33 cellular contexts compared by ENCODE assay signal in the genomic region with DNA sequence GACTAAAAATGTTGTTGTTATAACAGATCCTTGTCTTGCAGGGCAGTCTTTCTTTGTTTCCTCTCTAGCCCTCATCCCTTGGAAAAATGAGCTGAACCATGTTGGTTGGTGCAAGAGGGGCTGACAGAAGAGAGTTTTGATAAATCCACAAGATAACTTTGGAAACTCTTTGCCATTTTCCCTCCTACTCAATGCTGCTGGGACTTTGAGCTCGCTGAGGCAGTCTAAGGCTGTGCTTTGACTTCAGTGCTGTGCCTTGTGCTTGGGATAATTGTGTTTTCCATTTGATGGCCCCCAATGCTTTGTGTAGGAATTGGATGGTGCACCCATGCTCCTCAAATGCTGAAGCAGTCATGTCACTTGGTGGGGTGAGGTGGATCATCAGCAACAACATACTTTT. TPM values are rescaled to one million over a fixed set of nuclear protein-coding genes. Genes with fewer than 3 reads are reported as not detected.
"Had no signal": no experiment of that assay in that cellular context is flagged by ENCODE, and none has a peak within 500 bp of the region (broad histone marks: within the 10 kb centered on the region; RNA-seq: fewer than 3 reads in every experiment).

No MANE protein-coding gene starts in this region.

- H3K27ac Mint-ChIP-seq: activated B cell treated with CpG ODN at 0.5 μM for 24 hours; activated CD4-positive, alpha-beta memory T cell treated with anti-CD3 and anti-CD28 coated beads, Interleukin-2, amount 10 ng/mL, durations not matched to agents 7 days and 5 days; activated CD4-positive, alpha-beta T cell treated with anti-CD3 and anti-CD28 coated beads, Interleukin-2, amount 10 ng/mL, durations not matched to agents 24 days and 14 days; activated CD8-positive, alpha-beta memory T cell treated with anti-CD3 and anti-CD28 coated beads, Interleukin-2, amount 10 ng/mL, durations not matched to agents 7 days and 5 days; activated CD8-positive, alpha-beta T cell treated with anti-CD3 and anti-CD28 coated beads, Interleukin-2, amount 10 ng/mL, durations not matched to agents 7 days and 5 days; activated naive CD4-positive, alpha-beta T cell treated with anti-CD3 and anti-CD28 coated beads, Interleukin-2, amount 10 ng/mL, durations not matched to agents 7 days and 5 days; activated naive CD4-positive, alpha-beta T cell treated with anti-CD3 and anti-CD28 coated beads, Interleukin-2, amount 50 U/mL, for 24 hours; activated naive CD8-positive, alpha-beta T cell treated with anti-CD3 and anti-CD28 coated beads for 36 hours; activated T-cell treated with anti-CD3 and anti-CD28 coated beads, Interleukin-2, amount 50 U/mL, for 24 hours; activated T-helper 2 cell treated with anti-CD3 and anti-CD28 coated beads, Interferon-gamma antibody, Interleukin-2, Interleukin-4, amounts not matched to agents 10 μg/mL and 5 μg/mL and 100 μg/mL, durations not matched to agents 14 hours and 24 hours and 36 hours; T-helper 2 cell treated with Interferon-gamma antibody and Interleukin-4, amounts not matched to agents 5 μg/mL and 100 μg/mL, for 36 hours had no signal

- H3K27me3 ChIP-seq: adrenal gland, body of pancreas, brain microvascular endothelial cell, breast epithelium had no signal

- H3K27me3 Mint-ChIP-seq: activated B cell treated with CpG ODN at 0.5 μM for 24 hours; activated naive CD4-positive, alpha-beta T cell treated with anti-CD3 and anti-CD28 coated beads, Interleukin-2, amount 10 ng/mL, durations not matched to agents 7 days and 5 days had no signal

- H3K9me3 Mint-ChIP-seq: activated B cell treated with CpG ODN at 0.5 μM for 24 hours; activated CD4-positive, alpha-beta memory T cell treated with anti-CD3 and anti-CD28 coated beads, Interleukin-2, amount 10 ng/mL, durations not matched to agents 7 days and 5 days; activated naive CD4-positive, alpha-beta T cell treated with anti-CD3 and anti-CD28 coated beads, Interleukin-2, amount 10 ng/mL, durations not matched to agents 7 days and 5 days; activated naive CD4-positive, alpha-beta T cell treated with anti-CD3 and anti-CD28 coated beads, Interleukin-2, amount 50 U/mL, for 24 hours; activated T-cell treated with anti-CD3 and anti-CD28 coated beads, Interleukin-2, amount 50 U/mL, for 24 hours; activated T-helper 2 cell treated with anti-CD3 and anti-CD28 coated beads, Interferon-gamma antibody, Interleukin-2, Interleukin-4, amounts not matched to agents 10 μg/mL and 5 μg/mL and 100 μg/mL, durations not matched to agents 14 hours and 24 hours and 36 hours; T-helper 2 cell treated with Interferon-gamma antibody and Interleukin-4, amounts not matched to agents 5 μg/mL and 100 μg/mL, for 36 hours had no signal

- H3K36me3 Mint-ChIP-seq: activated CD8-positive, alpha-beta memory T cell treated with anti-CD3 and anti-CD28 coated beads, Interleukin-2, amount 10 ng/mL, durations not matched to agents 7 days and 5 days; activated naive CD4-positive, alpha-beta T cell treated with anti-CD3 and anti-CD28 coated beads, Interleukin-2, amount 10 ng/mL, durations not matched to agents 7 days and 5 days had no signal

- H3K4me3 ChIP-seq: adrenal gland, body of pancreas, breast epithelium had no signal

- DNase-seq: activated B cell treated with CpG ODN at 0.5 μM for 24 hours; activated CD4-positive, alpha-beta memory T cell treated with anti-CD3 and anti-CD28 coated beads, Interleukin-2, amount 10 ng/mL, durations not matched to agents 7 days and 5 days; activated CD4-positive, alpha-beta T cell treated with anti-CD3 and anti-CD28 coated beads for 4 hours; activated CD4-positive, alpha-beta T cell treated with anti-CD3 and anti-CD28 coated beads, Interleukin-2, amount 10 ng/mL, durations not matched to agents 24 days and 14 days; activated CD4-positive, alpha-beta T cell treated with anti-CD3 and anti-CD28 coated beads, Interleukin-2, amount 50 U/mL, for 1 hour; activated CD4-positive, alpha-beta T cell treated with anti-CD3 and anti-CD28 coated beads, Interleukin-2, amount 50 U/mL, for 4 hours; activated CD4-positive, CD25-positive, alpha-beta regulatory T cell treated with anti-CD3 and anti-CD28 coated beads, Interleukin-2, amount 50 U/mL, for 72 hours; activated CD8-positive, alpha-beta memory T cell treated with anti-CD3 and anti-CD28 coated beads for 24 hours; activated CD8-positive, alpha-beta memory T cell treated with anti-CD3 and anti-CD28 coated beads, Interleukin-2, amount 10 ng/mL, durations not matched to agents 7 days and 5 days; activated CD8-positive, alpha-beta memory T cell treated with anti-CD3 and anti-CD28 coated beads, Interleukin-2, amount 50 U/mL, for 48 hours; activated CD8-positive, alpha-beta T cell treated with anti-CD3 and anti-CD28 coated beads, Interleukin-2, amount 10 ng/mL, durations not matched to agents 7 days and 5 days; activated effector memory CD4-positive, alpha-beta T cell treated with Interleukin-2 at 50 U/mL for 16 hours; activated gamma-delta T cell; activated naive CD4-positive, alpha-beta T cell treated with anti-CD3 and anti-CD28 coated beads, Interleukin-2, amount 10 ng/mL, durations not matched to agents 7 days and 5 days; activated naive CD4-positive, alpha-beta T cell treated with Interleukin-2 at 50 U/mL for 16 hours; activated naive CD8-positive, alpha-beta T cell treated with anti-CD3 and anti-CD28 coated beads for 36 hours; activated T-cell treated with anti-CD3 and anti-CD28 coated beads, Interleukin-2, amount 50 U/mL, for 24 hours; activated T-cell treated with anti-CD3 and anti-CD28 coated beads, Interleukin-2, amount 50 U/mL, for 48 hours; adrenal gland; amniotic stem cell; aorta; body of pancreas; brain microvascular endothelial cell; central memory CD4-positive, alpha-beta T cell; T-helper 2 cell; T-helper 9 cell had no signal

- H3K27ac ChIP-seq: adrenal gland, body of pancreas, brain microvascular endothelial cell, breast epithelium, VCaP had no signal

- H3K4me3 Mint-ChIP-seq: activated B cell treated with CpG ODN at 0.5 μM for 24 hours; activated CD4-positive, alpha-beta memory T cell treated with anti-CD3 and anti-CD28 coated beads, Interleukin-2, amount 10 ng/mL, durations not matched to agents 7 days and 5 days; activated CD4-positive, alpha-beta T cell treated with anti-CD3 and anti-CD28 coated beads, Interleukin-2, amount 10 ng/mL, durations not matched to agents 24 days and 14 days; activated CD8-positive, alpha-beta memory T cell treated with anti-CD3 and anti-CD28 coated beads, Interleukin-2, amount 10 ng/mL, durations not matched to agents 7 days and 5 days; activated CD8-positive, alpha-beta T cell treated with anti-CD3 and anti-CD28 coated beads, Interleukin-2, amount 10 ng/mL, durations not matched to agents 7 days and 5 days; activated naive CD4-positive, alpha-beta T cell treated with anti-CD3 and anti-CD28 coated beads, Interleukin-2, amount 10 ng/mL, durations not matched to agents 7 days and 5 days; activated naive CD4-positive, alpha-beta T cell treated with anti-CD3 and anti-CD28 coated beads, Interleukin-2, amount 50 U/mL, for 24 hours; activated naive CD8-positive, alpha-beta T cell treated with anti-CD3 and anti-CD28 coated beads for 36 hours; activated T-cell treated with anti-CD3 and anti-CD28 coated beads, Interleukin-2, amount 50 U/mL, for 24 hours; T-helper 2 cell treated with Interferon-gamma antibody and Interleukin-4, amounts not matched to agents 5 μg/mL and 100 μg/mL, for 36 hours had no signal

- H3K4me1 ChIP-seq: adrenal gland, body of pancreas, breast epithelium had no signal

- H3K9me3 ChIP-seq: adrenal gland, body of pancreas, breast epithelium had no signal

- FAIRE-seq: astrocyte, TTC549 had no signal

- H3K36me3 ChIP-seq: adrenal gland, brain microvascular endothelial cell, breast epithelium had no signal

RNA-seq across cellular contexts. Expression of a gene that starts 31.7 kb away (rescaled TPM):
- total RNA-seq: activated CD4-positive, alpha-beta memory T cell treated with anti-CD3 and anti-CD28 coated beads, Interleukin-2, amount 10 ng/mL, durations not matched to agents 7 days and 5 days; activated T-helper 2 cell treated with anti-CD3 and anti-CD28 coated beads, Interferon-gamma antibody, Interleukin-2, Interleukin-4, amounts not matched to agents 10 μg/mL and 5 μg/mL and 100 μg/mL, durations not matched to agents 14 hours and 24 hours and 36 hours had no signal
